ENCODE assay signal across 8 cellular contexts in genomic region chr18:50559750-50560680, GRCh38. TPM values are rescaled to one million over a fixed set of nuclear protein-coding genes. Genes with fewer than 3 reads are reported as not detected.
DNase-seq lines count a peak whose midpoint lies in the region; ATAC-seq and TF ChIP-seq lines count a peak whose summit lies in the region.

Gene MAPK4 (plus strand): TSS chr18:50560087. CDS start chr18:50663959, 103,872 bp downstream.

- H3K4me1 ChIP-seq in mucosa of stomach (ENCODE audit: control insufficient read depth, insufficient read depth, low read length) (peaks cover 12% of the 10 kb centered on the region), uterus (peaks cover 0 to 12% of the 10 kb centered on the region in 2 donors)

- no peaks in the 10 kb centered on the region for H3K9me3 ChIP-seq in mucosa of stomach (ENCODE audit: control insufficient read depth, low read length)
- no peaks in the 10 kb centered on the region for H3K9me3 ChIP-seq in uterus

- no peak for TF ChIP-seq CTCF in uterus (IDR thresholded peaks at IDR 0.05)

- peaks cover 52% of the 10 kb centered on the region for H3K27me3 ChIP-seq in mucosa of stomach (ENCODE audit: control insufficient read depth, insufficient read depth, low read length)
- peaks cover 0 to 9% of the 10 kb centered on the region in 2 donors for H3K27me3 ChIP-seq in uterus

- peak; percentile 9 for DNase-seq in activated T-cell treated with anti-CD3 and anti-CD28 coated beads for 24 hours (ENCODE audit: low read depth)
- DNase-seq in activated T-cell treated with anti-CD3 and anti-CD28 coated beads for 4 hours = no peak
- peak; percentile 7 to 21 for DNase-seq in activated CD4-positive, alpha-beta T cell treated with anti-CD3 and anti-CD28 coated beads, Interleukin-2, amount 50 U/mL, for 48 hours
- DNase-seq in fibroblast of gingiva (ENCODE audit: low read depth) = peak; percentile 25
- peak; percentile 18 to 51 for DNase-seq in uterus
- DNase-seq in posterior vena cava (ENCODE audit: low spot score) = no peak

- peak in 1 of 2 donors; percentile 11 for TF ChIP-seq POLR2A in uterus (IDR thresholded peaks at IDR 0.05)

- H3K27ac ChIP-seq in uterus = peak within 1 kb of the TSS; percentile 47 to 82

- no peaks in the 10 kb centered on the region for H3K36me3 ChIP-seq in mucosa of stomach (ENCODE audit: control insufficient read depth, insufficient read depth, low read length)
- no peaks in the 10 kb centered on the region for H3K36me3 ChIP-seq in uterus

- intact Hi-C loops in uterus (cut with DNase I; ENCODE audit: low total_unique reads) = no loop called here
- intact Hi-C loops in posterior vena cava (cut with DNase I) = no loop called here

- peak; percentile 77 for ATAC-seq in HG03432 (IDR thresholded peaks at IDR 0.05; ENCODE audit: unreplicated experiment)

- peak within 1 kb of the TSS; percentile 59 for H3K9ac ChIP-seq in mucosa of stomach (ENCODE audit: low read length)

- H3K4me3 ChIP-seq in mucosa of stomach (ENCODE audit: low read length) = peak within 1 kb of the TSS; percentile 27
- H3K4me3 ChIP-seq in uterus = peak within 1 kb of the TSS; percentile 61

RNA-seq across cellular contexts. Expression of gene MAPK4, which starts in this region (rescaled TPM):
- total RNA-seq in uterus = 1 to 10 TPM in 2 of 4 donors, under 1 TPM in 2; 0.26 to 2.8 (median 0.77) TPM
- total RNA-seq in posterior vena cava = 10 to 100 TPM in 1 of 2 donors, 1 to 10 TPM in 1; 8.7 to 26.8 TPM

Comparison
In these comparisons a context has a peak if more than half of its experiments do, and no peak if none do; other contexts are left out.
1. DNase-seq: peak in activated T-cell treated with anti-CD3 and anti-CD28 coated beads for 24 hours (single experiment), activated CD4-positive, alpha-beta T cell treated with anti-CD3 and anti-CD28 coated beads, Interleukin-2, amount 50 U/mL, for 48 hours (2 of 2), fibroblast of gingiva (single experiment) and uterus (2 of 2); none in activated T-cell treated with anti-CD3 and anti-CD28 coated beads for 4 hours (single experiment) and posterior vena cava (single experiment).